10 cellular contexts compared by ENCODE assay signal in genomic region chr2:75523313-75524275, GRCh38. TPM values are rescaled to one million over a fixed set of nuclear protein-coding genes. Genes with fewer than 3 reads are reported as not detected.
DNase-seq lines count a peak whose midpoint lies in the region; ATAC-seq, FAIRE-seq and TF ChIP-seq lines count a peak whose summit lies in the region.
"Had no signal": no experiment of that assay in that cellular context is flagged by ENCODE, and none has a peak within 500 bp of the region (broad histone marks: within the 10 kb centered on the region; RNA-seq: fewer than 3 reads in every experiment).

No MANE protein-coding gene starts in this region.

- H3K4me1 Mint-ChIP-seq in natural killer cell treated with Interleukin-12 subunit alpha and Interleukin-12 subunit beta and Interleukin-15 and Interleukin-18, amount 100 ng/mL, for 72 hours (ENCODE audit: low read depth in 2 of 2), result no peaks in the 10 kb centered on the region

- no peaks in the 10 kb centered on the region for H3K36me3 Mint-ChIP-seq in natural killer cell treated with Interleukin-12 subunit alpha and Interleukin-12 subunit beta and Interleukin-15 and Interleukin-18, amount 100 ng/mL, for 72 hours

- TF ChIP-seq POLR2A in H54 (IDR thresholded peaks at IDR 0.05; ENCODE audit: low read depth, low read length) (no peak), transverse colon (IDR thresholded peaks at IDR 0.05) (no peak)

- no peak for ATAC-seq in natural killer cell treated with Interleukin-12 subunit alpha and Interleukin-12 subunit beta and Interleukin-15 and Interleukin-18, amount 100 ng/mL, for 72 hours

- H3K4me1 ChIP-seq in hepatocyte (ENCODE audit: insufficient read depth) (peaks cover 7% of the 10 kb centered on the region), transverse colon (no peaks in the 10 kb centered on the region)
- H3K4me1 ChIP-seq: SJCRH30 had no signal

- intact Hi-C loops in transverse colon (cut with DNase I; ENCODE audit: low total_unique reads), result no loop called here

- no peaks in the 10 kb centered on the region for H3K9me3 ChIP-seq in hepatocyte (ENCODE audit: low read depth)
- H3K9me3 ChIP-seq in transverse colon, result no peaks in the 10 kb centered on the region
- H3K9me3 ChIP-seq: SJCRH30 had no signal

- in situ Hi-C loops in transverse colon (cut with MboI; ENCODE audit: low pct_ligation_motif_present in 1 of 4, low pct_unique_long_range_greater_than_20kb in 1 of 4, low sequenced_read_pairs in 3 of 4), result no loop called here

- FAIRE-seq in H54 (lab: Jason Lieb, UNC), result peak; percentile 77
- FAIRE-seq in D721Med (lab: Jason Lieb, UNC), result no peak
- FAIRE-seq: G401.6 had no signal

- TF ChIP-seq CTCF in hepatocyte (IDR thresholded peaks at IDR 0.05; ENCODE audit: poor library complexity) (no peak), transverse colon (IDR thresholded peaks at IDR 0.05) (no peak), D721Med (IDR thresholded peaks at IDR 0.05; ENCODE audit: insufficient read depth, missing control alignments) (no peak)

- H3K9me3 Mint-ChIP-seq in natural killer cell treated with Interleukin-12 subunit alpha and Interleukin-12 subunit beta and Interleukin-15 and Interleukin-18, amount 100 ng/mL, for 72 hours, result no peaks in the 10 kb centered on the region

- no peak overlapping the region for H3K4me3 Mint-ChIP-seq in natural killer cell treated with Interleukin-12 subunit alpha and Interleukin-12 subunit beta and Interleukin-15 and Interleukin-18, amount 100 ng/mL, for 72 hours

- peak; percentile 89 for DNase-seq in ELR (ENCODE audit: low read depth)
- peak; percentile 39 for DNase-seq in H54 (ENCODE audit: insufficient read length, low spot score)
- peak; percentile 42 for DNase-seq in RKO (ENCODE audit: low spot score)
- peak; percentile 63 for DNase-seq in hepatocyte (ENCODE audit: low spot score)
- DNase-seq in transverse colon, result no peak
- DNase-seq in DMS114 treated with DMSO at 0.1 percent for 48 hours (lab: John Stamatoyannopoulos, UW; ENCODE audit: unreplicated experiment), result no peak
- DNase-seq in natural killer cell treated with Interleukin-12 subunit alpha and Interleukin-12 subunit beta and Interleukin-15 and Interleukin-18, amount 100 ng/mL, for 72 hours (ENCODE audit: low spot score), result no peak
- no peak for DNase-seq in D721Med (ENCODE audit: insufficient read length, low spot score)

- H3K4me3 ChIP-seq in hepatocyte, result no peak overlapping the region
- H3K4me3 ChIP-seq in transverse colon, result no peak overlapping the region
- H3K4me3 ChIP-seq: SJCRH30 had no signal

- no peaks in the 10 kb centered on the region for H3K36me3 ChIP-seq in hepatocyte (replicated peaks; ENCODE audit: insufficient read depth, low read depth)
- H3K36me3 ChIP-seq in transverse colon, result no peaks in the 10 kb centered on the region
- H3K36me3 ChIP-seq: SJCRH30 had no signal

- peaks cover 0 to 3% of the 10 kb centered on the region in 2 donors for H3K27me3 Mint-ChIP-seq in natural killer cell treated with Interleukin-12 subunit alpha and Interleukin-12 subunit beta and Interleukin-15 and Interleukin-18, amount 100 ng/mL, for 72 hours

- H3K27ac Mint-ChIP-seq in natural killer cell treated with Interleukin-12 subunit alpha and Interleukin-12 subunit beta and Interleukin-15 and Interleukin-18, amount 100 ng/mL, for 72 hours, result no peak overlapping the region

- no peak overlapping the region for H2AFZ ChIP-seq in hepatocyte

- H3K27ac ChIP-seq in hepatocyte (peak overlapping the region; percentile 23), transverse colon (no peak overlapping the region)
- H3K27ac ChIP-seq: SJCRH30 had no signal

- H4K20me1 ChIP-seq in hepatocyte (ENCODE audit: insufficient read depth, poor library complexity, severe bottlenecking), result no peaks in the 10 kb centered on the region

- H3K4me2 ChIP-seq in hepatocyte, result peak overlapping the region; percentile 13

- WGBS in hepatocyte (ENCODE audit: low lambda C conversion rate, missing lambda C conversion rate), result 47% methylated on average over 6 of the region's 6 CpGs
- WGBS in transverse colon (ENCODE audit: low coverage in 1 of 2), 2 donors, result 32 to 57% methylated on average over 2 to 6 of the region's 6 CpGs

- no peaks in the 10 kb centered on the region for H3K27me3 ChIP-seq in hepatocyte
- H3K27me3 ChIP-seq in transverse colon, result no peaks in the 10 kb centered on the region
- H3K27me3 ChIP-seq: SJCRH30 had no signal

- peaks cover 7% of the 10 kb centered on the region for H3K79me2 ChIP-seq in hepatocyte

- TF ChIP-seq EP300 in transverse colon (IDR thresholded peaks at IDR 0.05; ENCODE audit: low read depth), result no peak

- H3K9me2 ChIP-seq in hepatocyte (replicated peaks; ENCODE audit: insufficient read depth), result no peaks in the 10 kb centered on the region

RNA-seq across cellular contexts. Expression of gene EVA1A, which starts 37.1 kb away (rescaled TPM):
- total RNA-seq in hepatocyte, result 30.8 and 36.2 TPM in 2 replicates
- 15.3 and 17.2 TPM in 2 replicates for polyA plus RNA-seq in hepatocyte
- total RNA-seq in transverse colon, result not detected
- total RNA-seq in natural killer cell treated with Interleukin-12 subunit alpha and Interleukin-12 subunit beta and Interleukin-15 and Interleukin-18, amount 100 ng/mL, for 72 hours, result not detected
- total RNA-seq: SJCRH30 had no signal

Comparison
In these comparisons a context has a peak if more than half of its experiments do, and no peak if none do; other contexts are left out.
1. DNase-seq: peak in ELR (single experiment), H54 (single experiment), RKO (single experiment) and hepatocyte (single experiment); none in transverse colon (single experiment), DMS114 treated with DMSO at 0.1 percent for 48 hours (single experiment), natural killer cell treated with Interleukin-12 subunit alpha and Interleukin-12 subunit beta and Interleukin-15 and Interleukin-18, amount 100 ng/mL, for 72 hours (single experiment) and D721Med (single experiment).
2. RNA of gene EVA1A, which starts 37.1 kb away (total RNA-seq): 30.8 to 36.2 TPM in hepatocyte; not detected in transverse colon and not detected in natural killer cell treated with Interleukin-12 subunit alpha and Interleukin-12 subunit beta and Interleukin-15 and Interleukin-18, amount 100 ng/mL, for 72 hours; every median in the first group is over 10 times any median in the second.